ENCODE assay signal across 8 cellular contexts in the genomic region with DNA sequence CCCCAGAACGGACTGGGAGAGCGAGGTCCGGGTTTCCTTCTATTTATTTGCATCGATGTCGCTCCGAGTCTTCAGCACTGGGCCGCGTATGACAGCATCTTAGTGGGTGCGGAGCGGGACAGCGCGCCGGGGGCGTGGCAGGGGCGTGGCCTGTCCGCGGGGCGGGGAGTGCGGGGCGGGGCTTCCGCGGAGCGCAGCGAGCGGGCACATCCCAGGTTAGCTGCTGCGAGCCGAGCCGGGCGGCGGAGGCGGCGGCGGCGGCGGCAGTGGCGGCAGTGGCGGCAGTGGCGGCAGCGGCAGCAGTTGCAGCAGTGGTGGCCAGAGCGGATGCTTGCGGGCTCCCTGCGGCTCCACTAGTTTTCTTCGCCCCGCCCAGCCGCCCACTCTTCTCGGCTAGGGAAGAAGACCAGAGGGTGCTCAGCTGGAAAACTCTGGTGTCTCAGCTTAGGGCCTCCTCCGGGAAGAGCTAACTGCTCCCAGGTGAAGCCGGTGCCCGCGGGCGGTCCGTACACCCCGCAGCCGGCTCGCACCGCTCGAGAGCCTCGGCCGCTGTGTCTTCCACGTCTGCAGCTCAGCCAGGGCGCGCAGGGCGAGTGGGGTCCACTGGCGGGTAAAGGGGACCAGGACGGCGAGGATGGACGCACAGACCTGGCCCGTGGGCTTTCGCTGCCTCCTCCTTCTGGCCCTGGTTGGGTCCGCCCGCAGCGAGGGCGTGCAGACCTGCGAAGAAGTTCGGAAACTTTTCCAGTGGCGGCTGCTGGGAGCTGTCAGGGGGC. TPM values are rescaled to one million over a fixed set of nuclear protein-coding genes. Genes with fewer than 3 reads are reported as not detected.
A peak's percentile ranks its signal among the peaks of the same experiment; 100 is the strongest.
DNase-seq lines count a peak whose midpoint lies in the region; ATAC-seq and TF ChIP-seq lines count a peak whose summit lies in the region.

A gene (plus strand): TSS at position 209 of the 776 bp plus-strand sequence.

- H3K27ac Mint-ChIP-seq in activated B cell treated with CpG ODN at 0.5 μM for 24 hours: no peak within 1 kb of the TSS

- peaks cover 22% of the 10 kb centered on the region for H3K27me3 Mint-ChIP-seq in activated B cell treated with CpG ODN at 0.5 μM for 24 hours

- ATAC-seq in HG02852 (IDR thresholded peaks at IDR 0.05; ENCODE audit: unreplicated experiment) (peak; percentile 95), activated B cell treated with CpG ODN at 0.5 μM for 24 hours (ENCODE audit: low read depth) (peak; percentile 99)

- DNase-seq in DMS 273 (lab: John Stamatoyannopoulos, UW; ENCODE audit: unreplicated experiment) (peak; percentile 53), DMS 273 treated with DMSO at 0.1 percent for 48 hours (lab: John Stamatoyannopoulos, UW) (no peak), NCI-H187 (lab: John Stamatoyannopoulos, UW) (peak; percentile 47 to 56), activated B cell treated with CpG ODN at 0.5 μM for 24 hours (peak; percentile 74), kidney glomerular epithelial cell (lab: John Stamatoyannopoulos, UW) (peak; percentile 55)
- peak; percentile 70 for DNase-seq in central memory CD4-positive, alpha-beta T cell
- DNase-seq in stimulated activated CD4-positive, alpha-beta T cell treated with anti-CD3 and anti-CD28 coated beads, Interleukin-1b, Interleukin-23, amount 100 ng/mL, for 4 hours (ENCODE audit: low read depth in 2 of 2): peak; percentile 81 to 83

- intact Hi-C loops in activated B cell treated with CpG ODN at 0.5 μM for 24 hours (cut with micrococcal nuclease): loop anchor here (1.0 to 2.0 kb wide), 2 partner anchors 49 to 86 kb away; no protein-coding TSS in a partner anchor

- POLR2A ChIA-PET in activated B cell treated with CpG ODN at 0.5 μM for 24 hours (lab: Charles Lee): no interaction called here

- CTCF ChIA-PET in activated B cell treated with CpG ODN at 0.5 μM for 24 hours (lab: Charles Lee): no interaction called here

- peaks cover 23% of the 10 kb centered on the region for H3K4me1 Mint-ChIP-seq in activated B cell treated with CpG ODN at 0.5 μM for 24 hours

- H3K9me3 Mint-ChIP-seq in activated B cell treated with CpG ODN at 0.5 μM for 24 hours: no peaks in the 10 kb centered on the region

- peak within 1 kb of the TSS; percentile 78 for H3K4me3 Mint-ChIP-seq in activated B cell treated with CpG ODN at 0.5 μM for 24 hours

- no peaks in the 10 kb centered on the region for H3K36me3 Mint-ChIP-seq in activated B cell treated with CpG ODN at 0.5 μM for 24 hours (ENCODE audit: low read depth)

- no peak for TF ChIP-seq CTCF in activated B cell treated with CpG ODN at 0.5 μM for 24 hours (IDR thresholded peaks at IDR 0.05)

RNA-seq across cellular contexts. Expression of the gene that starts here (rescaled TPM):
- total RNA-seq in activated B cell treated with CpG ODN at 0.5 μM for 24 hours: 0.24 and 0.46 TPM in 2 replicates

Comparison
In these comparisons a context has a peak if more than half of its experiments do, and no peak if none do; other contexts are left out.
1. Peak in DNase-seq and ATAC-seq in activated B cell treated with CpG ODN at 0.5 μM for 24 hours; RNA of the gene not detected or under 1 TPM.